ENCODE assay signal across 1 cellular context in the genomic region with DNA sequence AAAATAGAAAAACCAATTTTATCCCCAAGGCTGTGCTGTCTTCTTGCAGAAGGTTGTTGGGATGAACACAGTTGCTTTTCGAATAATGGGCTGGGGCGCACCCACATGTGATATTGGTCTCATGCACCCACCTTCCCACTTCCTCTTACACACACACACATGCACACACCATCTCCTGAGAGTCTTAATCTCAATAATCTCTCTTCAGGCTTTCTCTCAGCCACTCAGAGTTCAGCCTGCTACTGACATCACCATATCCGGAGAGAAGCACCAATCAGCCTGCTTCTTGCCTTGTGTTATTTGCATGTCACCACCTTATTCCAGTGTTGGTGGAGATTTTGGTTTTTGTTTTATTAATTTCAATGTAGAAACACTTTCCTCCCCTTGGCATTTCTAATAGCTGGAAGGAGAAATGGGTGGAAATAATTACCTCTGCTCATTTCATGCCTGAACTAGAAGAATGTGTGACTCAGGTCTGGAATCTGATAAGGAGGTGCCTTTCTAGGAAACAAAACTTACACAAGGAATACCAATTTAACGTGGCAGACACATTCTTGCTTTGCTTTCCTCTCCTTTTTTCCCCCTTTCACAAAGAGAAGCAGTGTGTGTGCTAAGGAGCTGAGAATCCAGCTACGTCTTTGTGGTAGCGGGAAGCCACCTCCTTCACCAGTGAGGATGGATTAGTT.
TF ChIP-seq lines count a peak whose summit lies in the region.

No MANE protein-coding gene starts in this region.

TF ChIP-seq in GM12878, 131 proteins besides CTCF, POLR2A, EP300 and RAD21:
- no peak for TF ChIP-seq SREBF2 (IDR thresholded peaks at IDR 0.05; ENCODE audit: low read length)
- TF ChIP-seq NFXL1 (IDR thresholded peaks at IDR 0.05; ENCODE audit: borderline replicate concordance) = no peak
- TF ChIP-seq ZNF217 (IDR thresholded peaks at IDR 0.05) = no peak
- no peak for TF ChIP-seq ZBED1 (IDR thresholded peaks at IDR 0.05; ENCODE audit: borderline replicate concordance)
- TF ChIP-seq, protein P1, sequence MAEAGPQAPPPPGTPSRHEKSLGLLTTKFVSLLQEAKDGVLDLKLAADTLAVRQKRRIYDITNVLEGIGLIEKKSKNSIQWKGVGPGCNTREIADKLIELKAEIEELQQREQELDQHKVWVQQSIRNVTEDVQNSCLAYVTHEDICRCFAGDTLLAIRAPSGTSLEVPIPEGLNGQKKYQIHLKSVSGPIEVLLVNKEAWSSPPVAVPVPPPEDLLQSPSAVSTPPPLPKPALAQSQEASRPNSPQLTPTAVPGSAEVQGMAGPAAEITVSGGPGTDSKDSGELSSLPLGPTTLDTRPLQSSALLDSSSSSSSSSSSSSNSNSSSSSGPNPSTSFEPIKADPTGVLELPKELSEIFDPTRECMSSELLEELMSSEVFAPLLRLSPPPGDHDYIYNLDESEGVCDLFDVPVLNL (IDR thresholded peaks at IDR 0.05; ENCODE audit: low read depth, low read length) = no peak
- peak; percentile 67; the same call in 1 of the 2 replicates for TF ChIP-seq CREB1 (IDR thresholded peaks at IDR 0.05; ENCODE audit: low read depth)
- no peak for TF ChIP-seq GATAD2B (conservative IDR thresholded peaks at IDR 0.05; ENCODE audit: low read depth)
- no peak for TF ChIP-seq CHD1 (IDR thresholded peaks at IDR 0.05; ENCODE audit: low read depth, low read length)
- TF ChIP-seq IKZF2 (IDR thresholded peaks at IDR 0.05) = no peak
- TF ChIP-seq SPI1 (IDR thresholded peaks at IDR 0.05; ENCODE audit: borderline replicate concordance, insufficient read depth, low read depth, low read length) = peak; percentile 77; the same call in 1 of the 2 replicates
- TF ChIP-seq, protein P2, sequence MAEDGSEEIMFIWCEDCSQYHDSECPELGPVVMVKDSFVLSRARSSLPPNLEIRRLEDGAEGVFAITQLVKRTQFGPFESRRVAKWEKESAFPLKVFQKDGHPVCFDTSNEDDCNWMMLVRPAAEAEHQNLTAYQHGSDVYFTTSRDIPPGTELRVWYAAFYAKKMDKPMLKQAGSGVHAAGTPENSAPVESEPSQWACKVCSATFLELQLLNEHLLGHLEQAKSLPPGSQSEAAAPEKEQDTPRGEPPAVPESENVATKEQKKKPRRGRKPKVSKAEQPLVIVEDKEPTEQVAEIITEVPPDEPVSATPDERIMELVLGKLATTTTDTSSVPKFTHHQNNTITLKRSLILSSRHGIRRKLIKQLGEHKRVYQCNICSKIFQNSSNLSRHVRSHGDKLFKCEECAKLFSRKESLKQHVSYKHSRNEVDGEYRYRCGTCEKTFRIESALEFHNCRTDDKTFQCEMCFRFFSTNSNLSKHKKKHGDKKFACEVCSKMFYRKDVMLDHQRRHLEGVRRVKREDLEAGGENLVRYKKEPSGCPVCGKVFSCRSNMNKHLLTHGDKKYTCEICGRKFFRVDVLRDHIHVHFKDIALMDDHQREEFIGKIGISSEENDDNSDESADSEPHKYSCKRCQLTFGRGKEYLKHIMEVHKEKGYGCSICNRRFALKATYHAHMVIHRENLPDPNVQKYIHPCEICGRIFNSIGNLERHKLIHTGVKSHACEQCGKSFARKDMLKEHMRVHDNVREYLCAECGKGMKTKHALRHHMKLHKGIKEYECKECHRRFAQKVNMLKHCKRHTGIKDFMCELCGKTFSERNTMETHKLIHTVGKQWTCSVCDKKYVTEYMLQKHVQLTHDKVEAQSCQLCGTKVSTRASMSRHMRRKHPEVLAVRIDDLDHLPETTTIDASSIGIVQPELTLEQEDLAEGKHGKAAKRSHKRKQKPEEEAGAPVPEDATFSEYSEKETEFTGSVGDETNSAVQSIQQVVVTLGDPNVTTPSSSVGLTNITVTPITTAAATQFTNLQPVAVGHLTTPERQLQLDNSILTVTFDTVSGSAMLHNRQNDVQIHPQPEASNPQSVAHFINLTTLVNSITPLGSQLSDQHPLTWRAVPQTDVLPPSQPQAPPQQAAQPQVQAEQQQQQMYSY (CRISPR knock-in tag; IDR thresholded peaks at IDR 0.05) = no peak
- no peak for TF ChIP-seq NRF1 (conservative IDR thresholded peaks at IDR 0.05; ENCODE audit: low read depth, low read length)
- no peak for TF ChIP-seq BRCA1 (IDR thresholded peaks at IDR 0.05; ENCODE audit: low read depth, low read length)
- TF ChIP-seq TAF1 (IDR thresholded peaks at IDR 0.05; ENCODE audit: borderline replicate concordance, low read depth, low read length) = no peak
- TF ChIP-seq PAX8 (IDR thresholded peaks at IDR 0.05) = no peak
- TF ChIP-seq TARDBP (IDR thresholded peaks at IDR 0.05; ENCODE audit: borderline replicate concordance) = no peak
- TF ChIP-seq RELA (IDR thresholded peaks at IDR 0.05; ENCODE audit: borderline replicate concordance, partially characterized antibody) = no peak
- TF ChIP-seq, protein P3, sequence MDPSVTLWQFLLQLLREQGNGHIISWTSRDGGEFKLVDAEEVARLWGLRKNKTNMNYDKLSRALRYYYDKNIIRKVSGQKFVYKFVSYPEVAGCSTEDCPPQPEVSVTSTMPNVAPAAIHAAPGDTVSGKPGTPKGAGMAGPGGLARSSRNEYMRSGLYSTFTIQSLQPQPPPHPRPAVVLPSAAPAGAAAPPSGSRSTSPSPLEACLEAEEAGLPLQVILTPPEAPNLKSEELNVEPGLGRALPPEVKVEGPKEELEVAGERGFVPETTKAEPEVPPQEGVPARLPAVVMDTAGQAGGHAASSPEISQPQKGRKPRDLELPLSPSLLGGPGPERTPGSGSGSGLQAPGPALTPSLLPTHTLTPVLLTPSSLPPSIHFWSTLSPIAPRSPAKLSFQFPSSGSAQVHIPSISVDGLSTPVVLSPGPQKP (IDR thresholded peaks at IDR 0.05; ENCODE audit: low read depth, low read length) = no peak
- TF ChIP-seq RFX5 (IDR thresholded peaks at IDR 0.05; ENCODE audit: low read depth, low read length) = peak; percentile 93
